Comparison of ENCODE assay signal across 14 cellular contexts in genomic region chr3:160330690-160331089, GRCh38.
DNase-seq lines count a peak whose midpoint lies in the region; ATAC-seq and TF ChIP-seq lines count a peak whose summit lies in the region.
"Had no signal": no experiment of that assay in that cellular context is flagged by ENCODE, and none has a peak within 500 bp of the region (broad histone marks: within the 10 kb centered on the region; RNA-seq: fewer than 3 reads in every experiment).

No MANE protein-coding gene starts in this region.

- no peak for TF ChIP-seq CTCF in Caco-2 (IDR thresholded peaks at IDR 0.05; ENCODE audit: insufficient read depth in 1 of 2, low read depth in 1 of 2, low read length in 1 of 2, severe bottlenecking in 1 of 2, unreplicated experiment in 1 of 2)
- TF ChIP-seq CTCF in IMR-90 (conservative IDR thresholded peaks at IDR 0.05; ENCODE audit: low read depth, low read length) = no peak
- TF ChIP-seq CTCF in body of pancreas (IDR thresholded peaks at IDR 0.05) = no peak
- TF ChIP-seq CTCF in osteocyte (IDR thresholded peaks at IDR 0.05) = no peak
- TF ChIP-seq CTCF in CD4-positive, alpha-beta T cell (IDR thresholded peaks at IDR 0.05) = no peak

- no peak for TF ChIP-seq RAD21 in IMR-90 (IDR thresholded peaks at IDR 0.05; ENCODE audit: low read length)

- no peaks in the 10 kb centered on the region for H4K20me1 ChIP-seq in IMR-90 (ENCODE audit: insufficient read depth, low read length)
- H4K20me1 ChIP-seq: BLaER1 had no signal

- H3K4me1 ChIP-seq in Caco-2 = no peaks in the 10 kb centered on the region
- H3K4me1 ChIP-seq in IMR-90 (ENCODE audit: control insufficient read depth, insufficient read depth, low read length) = no peaks in the 10 kb centered on the region
- peaks cover 6% of the 10 kb centered on the region for H3K4me1 ChIP-seq in body of pancreas
- H3K4me1 ChIP-seq: BLaER1 had no signal

- no peaks in the 10 kb centered on the region for H3K36me3 Mint-ChIP-seq in Caco-2 (ENCODE audit: insufficient read depth, unreplicated experiment)
- peaks cover 16% of the 10 kb centered on the region for H3K36me3 Mint-ChIP-seq in osteocyte (ENCODE audit: unreplicated experiment)
- peaks cover 27% of the 10 kb centered on the region for H3K36me3 Mint-ChIP-seq in CD4-positive, alpha-beta T cell (ENCODE audit: low read depth)

- BruUV-seq in Caco-2 (replicated peaks; lab: Mats Ljungman, UMichigan) = TSS peak; percentile 71
- BruUV-seq in IMR-90 (replicated peaks; lab: Mats Ljungman, UMichigan) = no TSS peak

- H3K4ac ChIP-seq in IMR-90 (ENCODE audit: low read depth, low read length) = peak overlapping the region; percentile 20; the same call in 1 of the 2 replicates

- no peak overlapping the region; the same call in 1 of the 2 replicates for H4K5ac ChIP-seq in IMR-90 (ENCODE audit: low read depth, low read length)

- dilution Hi-C loops in IMR-90 (cut with HindIII; ENCODE audit: low sequenced_read_pairs, unreplicated experiment) = no loop called here

- no peak overlapping the region for H3K27ac ChIP-seq in IMR-90 (ENCODE audit: insufficient read depth, low read length)
- H3K27ac ChIP-seq in body of pancreas = peak overlapping the region in 3 of 4 donors; percentile 2 to 53 (median 17)
- H3K27ac ChIP-seq in CD4-positive, alpha-beta T cell (ENCODE audit: low read depth, low read length) = no peak overlapping the region
- H3K27ac ChIP-seq: BLaER1 had no signal

- no peak overlapping the region for H3K56ac ChIP-seq in IMR-90 (ENCODE audit: extremely low read depth, insufficient read depth, low read length)

- no peak overlapping the region for H2AFZ ChIP-seq in IMR-90 (replicated peaks; ENCODE audit: low read length, poor library complexity)

- peak overlapping the region; percentile 58; the same call in 1 of the 2 replicates for H3K14ac ChIP-seq in IMR-90 (replicated peaks; ENCODE audit: low read depth, low read length)

- H2BK15ac ChIP-seq in IMR-90 (ENCODE audit: low read depth, low read length) = no peak overlapping the region

- CTCF ChIA-PET in Caco-2 (lab: Charles Lee) = no interaction called here
- CTCF ChIA-PET in IMR-90 (lab: Yijun Ruan, JAX) = no interaction called here
- CTCF ChIA-PET in CD4-positive, alpha-beta T cell (lab: Charles Lee) = no interaction called here

- H3K27me3 ChIP-seq in Caco-2 (replicated peaks; ENCODE audit: control insufficient read depth, insufficient read depth, low read length) (no peaks in the 10 kb centered on the region), IMR-90 (ENCODE audit: control insufficient read depth, insufficient read depth, low read length) (no peaks in the 10 kb centered on the region), body of pancreas (no peaks in the 10 kb centered on the region)
- no peaks in the 10 kb centered on the region for H3K27me3 ChIP-seq in CD4-positive, alpha-beta T cell (ENCODE audit: control insufficient read depth, insufficient read depth, low read length)
- H3K27me3 ChIP-seq: BLaER1 had no signal

- H4K8ac ChIP-seq in IMR-90 (ENCODE audit: low read depth in 2 of 2, low read length in 2 of 2) = peak overlapping the region in 1 of 2 experiments; percentile 77; a peak in 1 of 4 replicates

- no peak for TF ChIP-seq POLR2A in IMR-90 (IDR thresholded peaks at IDR 0.05; ENCODE audit: low read depth, low read length)
- TF ChIP-seq POLR2A in body of pancreas (IDR thresholded peaks at IDR 0.05) = no peak
- TF ChIP-seq POLR2A in GM18505 (IDR thresholded peaks at IDR 0.05; ENCODE audit: borderline replicate concordance, extremely low read depth, insufficient read depth, insufficient read length) = no peak

- H3K4me3 Mint-ChIP-seq in Caco-2 (ENCODE audit: unreplicated experiment) (no peak overlapping the region), osteocyte (ENCODE audit: unreplicated experiment) (no peak overlapping the region)
- no peak overlapping the region for H3K4me3 Mint-ChIP-seq in CD4-positive, alpha-beta T cell
- H3K4me3 Mint-ChIP-seq: CD8-positive, alpha-beta memory T cell; IgD-negative memory B cell had no signal

- H3K79me1 ChIP-seq in IMR-90 (ENCODE audit: low read depth in 1 of 2, low read length in 2 of 2) = no peaks in the 10 kb centered on the region

- H3K4me2 ChIP-seq in IMR-90 (ENCODE audit: low read depth, low read length) = no peak overlapping the region
- H3K4me2 ChIP-seq: BLaER1 had no signal

- H3K4me3 ChIP-seq in Caco-2 (ENCODE audit: low read depth, low read length) (no peak overlapping the region), IMR-90 (ENCODE audit: insufficient read depth, low read depth, low read length) (no peak overlapping the region), body of pancreas (no peak overlapping the region)
- H3K4me3 ChIP-seq: BLaER1 had no signal

- POLR2A ChIA-PET in Caco-2 (lab: Charles Lee) (interaction anchor here (0.6 kb wide), 1 partner anchor 69 kb away, joined by 3 read pairs; no protein-coding TSS in a partner anchor), IMR-90 (lab: Charles Lee; ENCODE audit: unreplicated experiment) (no interaction called here)
- POLR2A ChIA-PET in CD4-positive, alpha-beta T cell (lab: Charles Lee) = no interaction called here

- peaks cover 9% of the 10 kb centered on the region for H3K4me1 Mint-ChIP-seq in Caco-2 (ENCODE audit: low read depth, unreplicated experiment)
- H3K4me1 Mint-ChIP-seq in osteocyte (ENCODE audit: unreplicated experiment) = peaks cover 15% of the 10 kb centered on the region
- H3K4me1 Mint-ChIP-seq in CD4-positive, alpha-beta T cell (ENCODE audit: low read depth) = no peaks in the 10 kb centered on the region
- H3K4me1 Mint-ChIP-seq: CD8-positive, alpha-beta memory T cell had no signal

- no peak overlapping the region for H3K18ac ChIP-seq in IMR-90 (ENCODE audit: low read depth, low read length)

- DNase-seq in Caco-2 (no peak), IMR-90 (no peak), body of pancreas (no peak), osteocyte (ENCODE audit: extremely low spot score, unreplicated experiment) (no peak), posterior cingulate gyrus (no peak)
- DNase-seq in stimulated activated CD4-positive, alpha-beta T cell treated with anti-CD3 and anti-CD28 coated beads, Interleukin-1b, Interleukin-23, amount 100 ng/mL, for 48 hours = no peak
- no peak for DNase-seq in CD4-positive, alpha-beta T cell
- DNase-seq: CD8-positive, alpha-beta memory T cell; NCI-H2171; NCI-H446; T-helper 1 cell had no signal

- H3K27me3 Mint-ChIP-seq in Caco-2 (ENCODE audit: insufficient read depth, unreplicated experiment) = no peaks in the 10 kb centered on the region
- H3K27me3 Mint-ChIP-seq in osteocyte (ENCODE audit: unreplicated experiment) = no peaks in the 10 kb centered on the region
- no peaks in the 10 kb centered on the region for H3K27me3 Mint-ChIP-seq in CD4-positive, alpha-beta T cell
- H3K27me3 Mint-ChIP-seq: CD8-positive, alpha-beta memory T cell; IgD-negative memory B cell had no signal

- no peak overlapping the region for H2AK5ac ChIP-seq in IMR-90 (ENCODE audit: low read depth, low read length)

- peak overlapping the region; percentile 11; the same call in 1 of the 2 replicates for H4K91ac ChIP-seq in IMR-90 (ENCODE audit: insufficient read depth, low read depth, low read length)

- no peaks in the 10 kb centered on the region for H3K36me3 ChIP-seq in Caco-2 (ENCODE audit: control insufficient read depth, insufficient read depth, low read length)
- H3K36me3 ChIP-seq in IMR-90 (ENCODE audit: control insufficient read depth, insufficient read depth, low read length) = no peaks in the 10 kb centered on the region
- H3K36me3 ChIP-seq in body of pancreas (replicated peaks in 1 of 2; ENCODE audit: insufficient read depth in 1 of 2, low read depth in 2 of 2) = no peaks in the 10 kb centered on the region
- H3K36me3 ChIP-seq: BLaER1 had no signal

- H3K9me1 ChIP-seq in IMR-90 (ENCODE audit: insufficient read depth, low read length) = no peaks in the 10 kb centered on the region; the same call in 1 of the 2 replicates

- H2BK120ac ChIP-seq in IMR-90 (ENCODE audit: low read depth, low read length) = peak overlapping the region; percentile 71

- no peak overlapping the region for H3K9ac ChIP-seq in IMR-90 (ENCODE audit: low read depth, low read length)
- H3K9ac ChIP-seq: BLaER1 had no signal

- H3K23ac ChIP-seq in IMR-90 (ENCODE audit: low read depth, low read length) = no peak overlapping the region

- H3K27ac Mint-ChIP-seq in Caco-2 (ENCODE audit: unreplicated experiment) (peak overlapping the region; percentile 4), osteocyte (ENCODE audit: unreplicated experiment) (peak overlapping the region; percentile 92)
- H3K27ac Mint-ChIP-seq in CD4-positive, alpha-beta T cell = no peak overlapping the region
- H3K27ac Mint-ChIP-seq: CD8-positive, alpha-beta memory T cell; IgD-negative memory B cell had no signal

- no peak overlapping the region for H2AK9ac ChIP-seq in IMR-90 (replicated peaks; ENCODE audit: low read depth, low read length, poor library complexity)

- in situ Hi-C loops in IMR-90 (cut with MboI; ENCODE audit: low sequenced_read_pairs) = no loop called here

- H3K9me3 Mint-ChIP-seq in Caco-2 (ENCODE audit: unreplicated experiment) (peaks cover 11% of the 10 kb centered on the region), osteocyte (ENCODE audit: unreplicated experiment) (peaks cover 5% of the 10 kb centered on the region)
- no peaks in the 10 kb centered on the region for H3K9me3 Mint-ChIP-seq in CD4-positive, alpha-beta T cell
- H3K9me3 Mint-ChIP-seq: CD8-positive, alpha-beta memory T cell had no signal

- H2BK20ac ChIP-seq in IMR-90 (ENCODE audit: low read depth, low read length) = peak overlapping the region; percentile 80; the same call in 1 of the 2 replicates

- intact Hi-C loops in Caco-2 (cut with micrococcal nuclease; ENCODE audit: unreplicated experiment) (no loop called here), IMR-90 (cut with micrococcal nuclease) (no loop called here), body of pancreas (cut with DNase I) (no loop called here), posterior cingulate gyrus (cut with DNase I) (no loop called here)
- intact Hi-C loops in CD4-positive, alpha-beta T cell (cut with DNase I, micrococcal nuclease) = no loop called here

- no peak overlapping the region for H2BK5ac ChIP-seq in IMR-90 (ENCODE audit: low read depth, low read length, poor library complexity, severe bottlenecking)

- H3K9me3 ChIP-seq in Caco-2 (no peaks in the 10 kb centered on the region), IMR-90 (ENCODE audit: control insufficient read depth, insufficient read depth, low read length) (no peaks in the 10 kb centered on the region), body of pancreas (no peaks in the 10 kb centered on the region)
- no peaks in the 10 kb centered on the region for H3K9me3 ChIP-seq in CD4-positive, alpha-beta T cell (ENCODE audit: control insufficient read depth, low read length)
- H3K9me3 ChIP-seq: BLaER1 had no signal

- no peak for ATAC-seq in IMR-90 (ENCODE audit: low read depth)
- no peak for ATAC-seq in body of pancreas
- ATAC-seq in GM18505 (IDR thresholded peaks at IDR 0.05; ENCODE audit: unreplicated experiment) = no peak
- no peak for ATAC-seq in CD4-positive, alpha-beta T cell (ENCODE audit: poor library complexity)

TF ChIP-seq in IMR-90, 13 proteins besides CTCF, POLR2A, EP300 and RAD21 (continues in another document):
- TF ChIP-seq FOS (IDR thresholded peaks at IDR 0.05; ENCODE audit: low read depth, low read length) = no peak

Comparison
In these comparisons a context has a peak if more than half of its experiments do, and no peak if none do; other contexts are left out.
1. H3K27ac ChIP-seq: peak in body of pancreas (3 of 4); none in IMR-90 (single experiment) and CD4-positive, alpha-beta T cell (single experiment).